In the genomic region with DNA sequence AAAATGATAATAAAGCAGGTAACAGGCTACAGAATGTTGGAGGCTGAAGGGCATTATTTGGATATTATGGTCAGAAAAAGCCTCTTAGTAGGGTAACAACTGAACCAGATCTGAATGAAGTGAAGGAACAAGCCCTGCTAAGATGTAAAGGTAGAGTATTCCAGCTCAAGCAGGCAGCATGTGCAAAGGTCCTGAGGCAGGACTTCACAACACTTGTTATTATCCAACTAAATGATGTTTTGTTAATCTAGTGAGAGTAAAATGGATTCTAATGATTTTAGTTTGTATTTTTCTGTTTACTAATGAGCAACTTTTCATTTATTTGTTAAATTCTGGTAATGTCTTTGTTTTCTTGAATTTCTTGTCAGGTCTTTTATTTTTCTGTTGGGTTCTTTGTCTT, we compare ENCODE assay signal across 26 cellular contexts.
"Had no signal": no experiment of that assay in that cellular context is flagged by ENCODE, and none has a peak within 500 bp of the region (broad histone marks: within the 10 kb centered on the region; RNA-seq: fewer than 3 reads in every experiment).

No MANE protein-coding gene starts in this region.

- H3K27me3 ChIP-seq: colonic mucosa, esophagus squamous epithelium, gastrocnemius medialis, heart right ventricle, left lung had no signal

- DNase-seq: colonic mucosa; cortex of kidney; effector CD8-positive, alpha-beta T cell; effector memory CD8-positive, alpha-beta T cell; endodermal cell; erythroblast; esophagus squamous epithelium; foreskin fibroblast; foreskin melanocyte; gastrocnemius medialis; glutamatergic neuron; head of caudate nucleus; heart right ventricle; hippocampal formation; left cardiac atrium; left lung; left ventricle myocardium superior; lower lobe of right lung; mesenchymal stem cell; mucosa of descending colon; naive B cell had no signal

- H3K4me1 ChIP-seq: colonic mucosa, esophagus squamous epithelium, gastrocnemius medialis, lower lobe of right lung had no signal

- H3K27ac ChIP-seq: colonic mucosa, epithelial cell of prostate, esophagus squamous epithelium, gastrocnemius medialis, heart right ventricle, left lung, lower lobe of right lung had no signal

- H3K36me3 ChIP-seq: colonic mucosa, esophagus squamous epithelium, gastrocnemius medialis, heart right ventricle, left lung, lower lobe of right lung had no signal

- H3K4me3 ChIP-seq: colonic mucosa, esophagus squamous epithelium, gastrocnemius medialis, heart right ventricle, left lung, lower lobe of right lung, mucosa of descending colon had no signal

- ATAC-seq: effector memory CD8-positive, alpha-beta T cell; esophagus mucosa; gastrocnemius medialis; heart right ventricle; left cardiac atrium; left lung; left ventricle myocardium superior; lower lobe of right lung; mucosa of descending colon had no signal

- FAIRE-seq: endometrium, islet of Langerhans, keratinocyte had no signal

- H3K9me3 ChIP-seq: colonic mucosa, esophagus squamous epithelium, gastrocnemius medialis, heart right ventricle, left lung, lower lobe of right lung, mucosa of descending colon had no signal
